Comparison of ENCODE assay signal across 8 cellular contexts in genomic region chr19:5691930-5692784, GRCh38. TPM values are rescaled to one million over a fixed set of nuclear protein-coding genes. Genes with fewer than 3 reads are reported as not detected.
DNase-seq lines count a peak whose midpoint lies in the region; TF ChIP-seq lines count a peak whose summit lies in the region.

No MANE protein-coding gene starts in this region.

- H3K4me3 Mint-ChIP-seq in brain (peak overlapping the region; percentile 95 to 98 (median 97)), nephron progenitor cell (peak overlapping the region; percentile 100)

- in situ Hi-C loops in KBM-7 (cut with MboI; ENCODE audit: low pct_unique_long_range_greater_than_20kb, low sequenced_read_pairs): no loop called here

- H3K4me2 ChIP-seq in BLaER1 treated with 17β-estradiol and CSF1 and Interleukin-3, amounts not matched to agents 10 nM and 100 nM: peak overlapping the region; percentile 70 to 93 (median 85)

- peaks cover 17 to 32% (median 23%) of the 10 kb centered on the region in 10 experiments for H3K4me1 ChIP-seq in BLaER1 treated with 17β-estradiol and CSF1 and Interleukin-3, amounts not matched to agents 10 nM and 100 nM

- no peaks in the 10 kb centered on the region for H3K27me3 ChIP-seq in BLaER1 treated with 17β-estradiol and CSF1 and Interleukin-3, amounts not matched to agents 10 nM and 100 nM

- peaks cover 68 to 78% (median 69%) of the 10 kb centered on the region in 11 experiments for H4K20me1 ChIP-seq in BLaER1 treated with 17β-estradiol and CSF1 and Interleukin-3, amounts not matched to agents 10 nM and 100 nM

- H3K9me3 Mint-ChIP-seq in brain (peaks cover 0 to 4% (median 0%) of the 10 kb centered on the region in 5 experiments), nephron progenitor cell (peaks cover 3% of the 10 kb centered on the region)

- peak overlapping the region in 7 of 11 experiments; percentile 86 to 97 (median 95); a peak in 10 of 22 replicates for H3K27ac ChIP-seq in BLaER1 treated with 17β-estradiol and CSF1 and Interleukin-3, amounts not matched to agents 10 nM and 100 nM

- no peaks in the 10 kb centered on the region for H3K9me3 ChIP-seq in BLaER1 treated with 17β-estradiol and CSF1 and Interleukin-3, amounts not matched to agents 10 nM and 100 nM (replicated peaks in 1 of 11)

- peak overlapping the region; percentile 87 to 99 (median 95) for H3K9ac ChIP-seq in BLaER1 treated with 17β-estradiol and CSF1 and Interleukin-3, amounts not matched to agents 10 nM and 100 nM

- peaks cover 23% of the 10 kb centered on the region for H3K4me1 Mint-ChIP-seq in brain
- H3K4me1 Mint-ChIP-seq in nephron progenitor cell: peaks cover 16% of the 10 kb centered on the region

- H3K4me3 ChIP-seq in BLaER1 treated with 17β-estradiol and CSF1 and Interleukin-3, amounts not matched to agents 10 nM and 100 nM: peak overlapping the region; percentile 77 to 99 (median 96)

- TF ChIP-seq CTCF in brain (conservative IDR thresholded peaks at IDR 0.05): no peak
- TF ChIP-seq CTCF in nephron progenitor cell (IDR thresholded peaks at IDR 0.05): no peak

- H3K27ac Mint-ChIP-seq in brain (peak overlapping the region in 3 of 5 experiments; percentile 31 to 85 (median 74)), nephron progenitor cell (peak overlapping the region; percentile 96)

- peak; percentile 26 for DNase-seq in KBM-7
- DNase-seq in nephron progenitor cell: no peak
- DNase-seq in germinal center (ENCODE audit: low spot score): no peak
- no peak for DNase-seq in occipital lobe (lab: John Stamatoyannopoulos, UW)
- DNase-seq in COLO829 (ENCODE audit: low spot score): no peak
- DNase-seq in NCI-H2029 treated with DMSO at 0.1 percent for 48 hours (lab: John Stamatoyannopoulos, UW): no peak

- H3K36me3 Mint-ChIP-seq in brain: peaks cover 46% of the 10 kb centered on the region
- peaks cover 10% of the 10 kb centered on the region for H3K36me3 Mint-ChIP-seq in nephron progenitor cell (ENCODE audit: low read depth)

- H3K27me3 Mint-ChIP-seq in brain: peaks cover 10% of the 10 kb centered on the region
- peaks cover 3% of the 10 kb centered on the region for H3K27me3 Mint-ChIP-seq in nephron progenitor cell (ENCODE audit: low read depth, poor library complexity)

- peaks cover 54 to 67% (median 65%) of the 10 kb centered on the region in 11 experiments for H3K36me3 ChIP-seq in BLaER1 treated with 17β-estradiol and CSF1 and Interleukin-3, amounts not matched to agents 10 nM and 100 nM

RNA-seq across cellular contexts. Expression of gene RPL36, which starts 2.1 kb away (rescaled TPM):
- polyA plus RNA-seq in brain (ENCODE audit: insufficient read depth, low read depth, low replicate concordance): 2,480 TPM
- total RNA-seq in occipital lobe: 299 TPM

RNA-seq across cellular contexts. Expression of gene HSD11B1L, which starts 11.3 kb away (rescaled TPM):
- polyA plus RNA-seq in brain (ENCODE audit: insufficient read depth, low read depth, low replicate concordance): 51.7 TPM
- 16.7 TPM for total RNA-seq in occipital lobe

RNA-seq across cellular contexts. Expression of gene MICOS13, which starts 11.8 kb away (rescaled TPM):
- 120 TPM for polyA plus RNA-seq in brain (ENCODE audit: insufficient read depth, low read depth, low replicate concordance)
- total RNA-seq in occipital lobe: 16.2 TPM

RNA-seq across cellular contexts. Expression of gene LONP1, which starts 27.8 kb away (rescaled TPM):
- 108 TPM for polyA plus RNA-seq in brain (ENCODE audit: insufficient read depth, low read depth, low replicate concordance)
- 39.6 TPM for total RNA-seq in occipital lobe

RNA-seq across cellular contexts. Expression of gene CATSPERD, which starts 28.3 kb away (rescaled TPM):
- polyA plus RNA-seq in brain (ENCODE audit: insufficient read depth, low read depth, low replicate concordance): not detected
- not detected for total RNA-seq in occipital lobe
